Comparison of ENCODE assay signal across 14 cellular contexts in the genomic region with DNA sequence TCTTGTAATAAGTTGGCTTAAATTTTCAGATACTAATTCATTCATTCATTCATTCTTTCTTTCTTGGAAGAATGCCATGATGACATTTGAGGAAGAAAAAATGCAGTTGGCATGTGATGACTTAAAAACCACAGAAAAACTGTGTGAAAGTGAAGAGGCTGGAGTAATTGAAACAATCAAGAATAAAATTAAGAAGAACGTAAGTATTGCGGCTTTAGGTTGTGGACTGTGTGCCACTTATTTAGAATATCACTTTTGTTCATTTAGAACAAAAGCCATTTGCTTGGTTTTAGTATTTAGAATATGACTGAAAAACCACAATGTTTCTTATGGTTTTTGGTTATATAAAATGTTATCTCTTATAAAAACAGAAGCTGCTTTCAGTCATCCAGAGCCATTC.
"Had no signal": no experiment of that assay in that cellular context is flagged by ENCODE, and none has a peak within 500 bp of the region (broad histone marks: within the 10 kb centered on the region; RNA-seq: fewer than 3 reads in every experiment).

No MANE protein-coding gene starts in this region.

- DNase-seq: activated CD4-positive, alpha-beta T cell treated with anti-CD3 and anti-CD28 coated beads, Interleukin-2, amount 10 ng/mL, durations not matched to agents 24 days and 14 days; activated CD4-positive, CD25-positive, alpha-beta regulatory T cell; activated CD8-positive, alpha-beta memory T cell treated with anti-CD3 and anti-CD28 coated beads for 24 hours; activated naive CD4-positive, alpha-beta T cell treated with anti-CD3 and anti-CD28 coated beads, Interleukin-2, amount 10 ng/mL, durations not matched to agents 7 days and 5 days; endodermal cell; hippocampal formation; left ventricle myocardium inferior; naive thymus-derived CD8-positive, alpha-beta T cell; sigmoid colon; stimulated activated CD4-positive, alpha-beta T cell treated with anti-CD3 and anti-CD28 coated beads, Interleukin-1b, Interleukin-23, amount 100 ng/mL, for 48 hours; tibial artery had no signal

- H3K4me1 ChIP-seq: ascending aorta, left ventricle myocardium inferior, parathyroid adenoma, sigmoid colon, tibial artery had no signal

- H3K27ac Mint-ChIP-seq: activated CD4-positive, alpha-beta T cell treated with anti-CD3 and anti-CD28 coated beads, Interleukin-2, amount 10 ng/mL, durations not matched to agents 24 days and 14 days; activated naive CD4-positive, alpha-beta T cell treated with anti-CD3 and anti-CD28 coated beads, Interleukin-2, amount 10 ng/mL, durations not matched to agents 7 days and 5 days; endodermal cell had no signal

- H3K27me3 ChIP-seq: ascending aorta, sigmoid colon, tibial artery, vagina had no signal

- H3K9ac ChIP-seq: parathyroid adenoma had no signal

- H3K27me3 Mint-ChIP-seq: activated CD4-positive, alpha-beta T cell treated with anti-CD3 and anti-CD28 coated beads, Interleukin-2, amount 10 ng/mL, durations not matched to agents 24 days and 14 days; activated naive CD4-positive, alpha-beta T cell treated with anti-CD3 and anti-CD28 coated beads, Interleukin-2, amount 10 ng/mL, durations not matched to agents 7 days and 5 days; naive thymus-derived CD8-positive, alpha-beta T cell had no signal

- H3K9me3 ChIP-seq: ascending aorta, left ventricle myocardium inferior, sigmoid colon, tibial artery, vagina had no signal

- H3K36me3 ChIP-seq: ascending aorta had no signal

- H3K79me2 ChIP-seq: parathyroid adenoma had no signal

- H2AFZ ChIP-seq: parathyroid adenoma had no signal

- H3K9me3 Mint-ChIP-seq: activated CD4-positive, alpha-beta T cell treated with anti-CD3 and anti-CD28 coated beads, Interleukin-2, amount 10 ng/mL, durations not matched to agents 24 days and 14 days; activated naive CD4-positive, alpha-beta T cell treated with anti-CD3 and anti-CD28 coated beads, Interleukin-2, amount 10 ng/mL, durations not matched to agents 7 days and 5 days; endodermal cell; naive thymus-derived CD8-positive, alpha-beta T cell had no signal

- ATAC-seq: naive thymus-derived CD8-positive, alpha-beta T cell had no signal

- H3K27ac ChIP-seq: ascending aorta, left ventricle myocardium inferior, parathyroid adenoma, sigmoid colon, tibial artery, vagina had no signal

- H3K4me3 Mint-ChIP-seq: activated CD4-positive, alpha-beta T cell treated with anti-CD3 and anti-CD28 coated beads, Interleukin-2, amount 10 ng/mL, durations not matched to agents 24 days and 14 days; activated naive CD4-positive, alpha-beta T cell treated with anti-CD3 and anti-CD28 coated beads, Interleukin-2, amount 10 ng/mL, durations not matched to agents 7 days and 5 days; endodermal cell had no signal

- H3K4me3 ChIP-seq: ascending aorta, left ventricle myocardium inferior, sigmoid colon, tibial artery, vagina had no signal
